In the genomic region with DNA sequence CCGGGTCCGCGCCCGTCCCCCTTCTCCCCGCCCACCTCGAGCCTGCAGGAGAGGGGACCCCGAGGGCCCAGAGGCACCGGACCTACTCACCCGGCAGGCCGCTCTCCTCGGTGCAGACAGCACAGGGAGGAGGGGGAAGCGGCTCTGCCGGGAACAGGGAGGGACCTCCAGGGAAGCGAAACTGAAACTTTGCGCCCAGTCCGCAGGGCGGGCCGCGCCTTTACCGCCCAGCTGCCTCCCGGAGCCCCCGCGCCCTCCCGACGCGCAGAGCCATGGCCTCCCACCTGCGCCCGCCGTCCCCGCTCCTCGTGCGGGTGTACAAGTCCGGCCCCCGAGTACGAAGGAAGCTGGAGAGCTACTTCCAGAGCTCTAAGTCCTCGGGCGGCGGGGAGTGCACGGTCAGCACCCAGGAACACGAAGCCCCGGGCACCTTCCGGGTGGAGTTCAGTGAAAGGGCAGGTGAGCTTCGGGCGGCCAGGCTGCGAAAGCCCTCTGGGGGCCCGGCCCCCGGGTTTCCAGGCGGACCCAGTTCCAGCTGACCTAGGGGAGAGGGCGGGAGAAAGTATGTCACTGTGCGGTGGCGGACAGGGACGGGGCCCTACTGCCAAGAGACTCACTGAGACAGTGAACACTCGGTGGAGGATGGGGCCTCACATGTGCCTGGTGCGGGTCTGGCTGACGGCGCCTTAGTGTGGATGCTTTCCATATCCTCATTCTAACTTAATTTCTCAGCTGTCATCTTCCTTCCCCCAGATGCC, we compare ENCODE assay signal across 1 cellular context.
TF ChIP-seq lines count a peak whose summit lies in the region.

A gene (plus strand): TSS at position 184 of the 758 bp plus-strand sequence. CDS start 89 bp downstream, at position 273.
A gene (minus strand): TSS at position 146 of the 758 bp plus-strand sequence. CDS start 4,680 bp downstream, outside the sequence.

TF ChIP-seq in HepG2, 621 proteins besides CTCF, POLR2A, EP300 and RAD21 (continued from another document and continues in another):
- TF ChIP-seq ZNF34 (CRISPR knock-in tag; IDR thresholded peaks at IDR 0.05; ENCODE audit: borderline replicate concordance) (peak; percentile 47; the same call in 1 of the 2 replicates), CCAR2 (optimal IDR thresholded peaks at IDR 0.05; ENCODE audit: low read depth, low read length) (no peak), TOE1 (CRISPR knock-in tag; IDR thresholded peaks at IDR 0.05) (0 out of 2 replicates have a peak, but pooled peaks have one; percentile 59), NCOA2 (CRISPR knock-in tag; IDR thresholded peaks at IDR 0.05) (0 out of 2 replicates have a peak, but pooled peaks have one; percentile 21), FOXM1 (CRISPR knock-in tag; IDR thresholded peaks at IDR 0.05) (no peak), HDAC2 (CRISPR knock-in tag; IDR thresholded peaks at IDR 0.05) (peak; percentile 68), ZNF207 (IDR thresholded peaks at IDR 0.05; ENCODE audit: borderline replicate concordance) (no peak), NFRKB (IDR thresholded peaks at IDR 0.05) (no peak), POLR2G (IDR thresholded peaks at IDR 0.05; ENCODE audit: low read depth, low read length) (peak; percentile 85), SIX1 (CRISPR knock-in tag; IDR thresholded peaks at IDR 0.05; ENCODE audit: borderline replicate concordance) (no peak), KDM5B (CRISPR knock-in tag; IDR thresholded peaks at IDR 0.05; ENCODE audit: borderline replicate concordance) (peak; percentile 92), TAF1 (CRISPR knock-in tag; IDR thresholded peaks at IDR 0.05) (peak; percentile 71), U2AF1 (optimal IDR thresholded peaks at IDR 0.05; ENCODE audit: low read depth, low read length) (no peak), NFIC (IDR thresholded peaks at IDR 0.05; ENCODE audit: low read length) (no peak), JUNB (CRISPR knock-in tag; IDR thresholded peaks at IDR 0.05; ENCODE audit: borderline replicate concordance) (no peak), AGO1 (IDR thresholded peaks at IDR 0.05; ENCODE audit: low read depth, low read length, poor library complexity, severe bottlenecking) (no peak), ZNF136 (CRISPR knock-in tag; IDR thresholded peaks at IDR 0.05; ENCODE audit: low read depth) (peak; percentile 84; the same call in 1 of the 2 replicates), ZNF607 (CRISPR knock-in tag; IDR thresholded peaks at IDR 0.05; ENCODE audit: borderline replicate concordance) (peak; percentile 69; the same call in 1 of the 2 replicates), ZNF282 (IDR thresholded peaks at IDR 0.05; ENCODE audit: partially characterized antibody) (no peak), SMAD9 (CRISPR knock-in tag; IDR thresholded peaks at IDR 0.05) (peak; percentile 62; the same call in 1 of the 2 replicates), ZNF530 (CRISPR knock-in tag; IDR thresholded peaks at IDR 0.05; ENCODE audit: low read depth) (no peak), SP140L (CRISPR knock-in tag; IDR thresholded peaks at IDR 0.05; ENCODE audit: borderline replicate concordance) (no peak), ZNF337 (CRISPR knock-in tag; IDR thresholded peaks at IDR 0.05; ENCODE audit: borderline replicate concordance, low read depth) (no peak), HNRNPK (IDR thresholded peaks at IDR 0.05; ENCODE audit: low read depth, low read length, poor library complexity, severe bottlenecking) (peak; percentile 66), HNF4G (IDR thresholded peaks at IDR 0.05; ENCODE audit: borderline replicate concordance, low read depth, low read length) (no peak), HNF4G (CRISPR knock-in tag; IDR thresholded peaks at IDR 0.05; ENCODE audit: borderline replicate concordance, low read depth) (peak; percentile 71), ZIK1 (CRISPR knock-in tag; IDR thresholded peaks at IDR 0.05; ENCODE audit: borderline replicate concordance, low read depth) (no peak; the same call in 1 of the 2 replicates), RXRA (CRISPR knock-in tag; IDR thresholded peaks at IDR 0.05) (peak; percentile 71; the same call in 1 of the 2 replicates), SATB2 (CRISPR knock-in tag; IDR thresholded peaks at IDR 0.05) (peak; percentile 64), REL (CRISPR knock-in tag; conservative IDR thresholded peaks at IDR 0.05) (no peak), ZNF746 (CRISPR knock-in tag; IDR thresholded peaks at IDR 0.05) (peak; percentile 79), PITX1 (CRISPR knock-in tag; IDR thresholded peaks at IDR 0.05) (no peak), RBM39 (IDR thresholded peaks at IDR 0.05; ENCODE audit: low read depth, low read length, poor library complexity, severe bottlenecking) (peak; percentile 77), ZNF44 (CRISPR knock-in tag; IDR thresholded peaks at IDR 0.05) (peak; percentile 82), ZNF350 (CRISPR knock-in tag; IDR thresholded peaks at IDR 0.05; ENCODE audit: borderline replicate concordance, low read depth) (peak; percentile 80), KDM5A (IDR thresholded peaks at IDR 0.05; ENCODE audit: borderline replicate concordance, low read length) (0 out of 2 replicates have a peak, but pooled peaks have one; percentile 31), BCL6 (CRISPR knock-in tag; IDR thresholded peaks at IDR 0.05) (peak; percentile 65), TBX3 (IDR thresholded peaks at IDR 0.05; ENCODE audit: borderline replicate concordance) (no peak), TEAD2 (CRISPR knock-in tag; IDR thresholded peaks at IDR 0.05) (no peak)
- TF ChIP-seq, protein P1, sequence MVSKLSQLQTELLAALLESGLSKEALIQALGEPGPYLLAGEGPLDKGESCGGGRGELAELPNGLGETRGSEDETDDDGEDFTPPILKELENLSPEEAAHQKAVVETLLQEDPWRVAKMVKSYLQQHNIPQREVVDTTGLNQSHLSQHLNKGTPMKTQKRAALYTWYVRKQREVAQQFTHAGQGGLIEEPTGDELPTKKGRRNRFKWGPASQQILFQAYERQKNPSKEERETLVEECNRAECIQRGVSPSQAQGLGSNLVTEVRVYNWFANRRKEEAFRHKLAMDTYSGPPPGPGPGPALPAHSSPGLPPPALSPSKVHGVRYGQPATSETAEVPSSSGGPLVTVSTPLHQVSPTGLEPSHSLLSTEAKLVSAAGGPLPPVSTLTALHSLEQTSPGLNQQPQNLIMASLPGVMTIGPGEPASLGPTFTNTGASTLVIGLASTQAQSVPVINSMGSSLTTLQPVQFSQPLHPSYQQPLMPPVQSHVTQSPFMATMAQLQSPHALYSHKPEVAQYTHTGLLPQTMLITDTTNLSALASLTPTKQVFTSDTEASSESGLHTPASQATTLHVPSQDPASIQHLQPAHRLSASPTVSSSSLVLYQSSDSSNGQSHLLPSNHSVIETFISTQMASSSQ (IDR thresholded peaks at IDR 0.05; ENCODE audit: low read depth), result no peak
- TF ChIP-seq, protein P1 (CRISPR knock-in tag; IDR thresholded peaks at IDR 0.05; ENCODE audit: borderline replicate concordance), result no peak; the same call in 1 of the 2 replicates
- TF ChIP-seq, protein P2, sequence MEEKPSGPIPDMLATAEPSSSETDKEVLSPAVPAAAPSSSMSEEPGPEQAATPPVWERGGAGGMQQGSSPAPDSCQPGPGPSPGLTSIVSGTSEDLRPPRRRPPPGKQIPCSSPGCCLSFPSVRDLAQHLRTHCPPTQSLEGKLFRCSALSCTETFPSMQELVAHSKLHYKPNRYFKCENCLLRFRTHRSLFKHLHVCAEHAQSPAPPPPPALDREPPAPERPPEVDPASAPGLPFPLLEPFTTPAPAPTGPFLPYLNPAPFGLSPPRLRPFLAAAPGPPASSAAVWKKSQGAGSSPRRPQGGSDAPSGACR (CRISPR knock-in tag; IDR thresholded peaks at IDR 0.05), result no peak
- TF ChIP-seq, protein P3, sequence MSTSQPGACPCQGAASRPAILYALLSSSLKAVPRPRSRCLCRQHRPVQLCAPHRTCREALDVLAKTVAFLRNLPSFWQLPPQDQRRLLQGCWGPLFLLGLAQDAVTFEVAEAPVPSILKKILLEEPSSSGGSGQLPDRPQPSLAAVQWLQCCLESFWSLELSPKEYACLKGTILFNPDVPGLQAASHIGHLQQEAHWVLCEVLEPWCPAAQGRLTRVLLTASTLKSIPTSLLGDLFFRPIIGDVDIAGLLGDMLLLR (CRISPR knock-in tag; IDR thresholded peaks at IDR 0.05), result peak; percentile 87; the same call in 1 of the 2 replicates
- TF ChIP-seq, protein P4, sequence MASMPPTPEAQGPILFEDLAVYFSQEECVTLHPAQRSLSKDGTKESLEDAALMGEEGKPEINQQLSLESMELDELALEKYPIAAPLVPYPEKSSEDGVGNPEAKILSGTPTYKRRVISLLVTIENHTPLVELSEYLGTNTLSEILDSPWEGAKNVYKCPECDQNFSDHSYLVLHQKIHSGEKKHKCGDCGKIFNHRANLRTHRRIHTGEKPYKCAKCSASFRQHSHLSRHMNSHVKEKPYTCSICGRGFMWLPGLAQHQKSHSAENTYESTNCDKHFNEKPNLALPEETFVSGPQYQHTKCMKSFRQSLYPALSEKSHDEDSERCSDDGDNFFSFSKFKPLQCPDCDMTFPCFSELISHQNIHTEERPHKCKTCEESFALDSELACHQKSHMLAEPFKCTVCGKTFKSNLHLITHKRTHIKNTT (CRISPR knock-in tag; IDR thresholded peaks at IDR 0.05), result no peak
- TF ChIP-seq, protein P5, sequence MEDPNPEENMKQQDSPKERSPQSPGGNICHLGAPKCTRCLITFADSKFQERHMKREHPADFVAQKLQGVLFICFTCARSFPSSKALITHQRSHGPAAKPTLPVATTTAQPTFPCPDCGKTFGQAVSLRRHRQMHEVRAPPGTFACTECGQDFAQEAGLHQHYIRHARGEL (CRISPR knock-in tag; IDR thresholded peaks at IDR 0.05), result no peak
- TF ChIP-seq, protein P6, sequence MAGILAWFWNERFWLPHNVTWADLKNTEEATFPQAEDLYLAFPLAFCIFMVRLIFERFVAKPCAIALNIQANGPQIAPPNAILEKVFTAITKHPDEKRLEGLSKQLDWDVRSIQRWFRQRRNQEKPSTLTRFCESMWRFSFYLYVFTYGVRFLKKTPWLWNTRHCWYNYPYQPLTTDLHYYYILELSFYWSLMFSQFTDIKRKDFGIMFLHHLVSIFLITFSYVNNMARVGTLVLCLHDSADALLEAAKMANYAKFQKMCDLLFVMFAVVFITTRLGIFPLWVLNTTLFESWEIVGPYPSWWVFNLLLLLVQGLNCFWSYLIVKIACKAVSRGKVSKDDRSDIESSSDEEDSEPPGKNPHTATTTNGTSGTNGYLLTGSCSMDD (CRISPR knock-in tag; IDR thresholded peaks at IDR 0.05), result no peak
- TF ChIP-seq, protein P7, sequence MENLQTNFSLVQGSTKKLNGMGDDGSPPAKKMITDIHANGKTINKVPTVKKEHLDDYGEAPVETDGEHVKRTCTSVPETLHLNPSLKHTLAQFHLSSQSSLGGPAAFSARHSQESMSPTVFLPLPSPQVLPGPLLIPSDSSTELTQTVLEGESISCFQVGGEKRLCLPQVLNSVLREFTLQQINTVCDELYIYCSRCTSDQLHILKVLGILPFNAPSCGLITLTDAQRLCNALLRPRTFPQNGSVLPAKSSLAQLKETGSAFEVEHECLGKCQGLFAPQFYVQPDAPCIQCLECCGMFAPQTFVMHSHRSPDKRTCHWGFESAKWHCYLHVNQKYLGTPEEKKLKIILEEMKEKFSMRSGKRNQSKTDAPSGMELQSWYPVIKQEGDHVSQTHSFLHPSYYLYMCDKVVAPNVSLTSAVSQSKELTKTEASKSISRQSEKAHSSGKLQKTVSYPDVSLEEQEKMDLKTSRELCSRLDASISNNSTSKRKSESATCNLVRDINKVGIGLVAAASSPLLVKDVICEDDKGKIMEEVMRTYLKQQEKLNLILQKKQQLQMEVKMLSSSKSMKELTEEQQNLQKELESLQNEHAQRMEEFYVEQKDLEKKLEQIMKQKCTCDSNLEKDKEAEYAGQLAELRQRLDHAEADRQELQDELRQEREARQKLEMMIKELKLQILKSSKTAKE (CRISPR knock-in tag; IDR thresholded peaks at IDR 0.05; ENCODE audit: borderline replicate concordance), result no peak
- TF ChIP-seq, protein P8, sequence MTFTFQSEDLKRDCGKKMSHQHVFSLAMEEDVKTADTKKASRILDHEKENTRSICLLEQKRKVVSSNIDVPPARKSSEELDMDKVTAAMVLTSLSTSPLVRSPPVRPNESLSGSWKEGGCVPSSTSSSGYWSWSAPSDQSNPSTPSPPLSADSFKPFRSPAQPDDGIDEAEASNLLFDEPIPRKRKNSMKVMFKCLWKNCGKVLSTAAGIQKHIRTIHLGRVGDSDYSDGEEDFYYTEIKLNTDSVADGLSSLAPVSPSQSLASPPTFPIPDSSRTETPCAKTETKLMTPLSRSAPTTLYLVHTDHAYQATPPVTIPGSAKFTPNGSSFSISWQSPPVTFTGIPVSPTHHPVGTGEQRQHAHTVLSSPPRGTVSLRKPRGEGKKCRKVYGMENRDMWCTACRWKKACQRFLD (CRISPR knock-in tag; IDR thresholded peaks at IDR 0.05; ENCODE audit: borderline replicate concordance), result peak; percentile 94
- TF ChIP-seq, protein P9, sequence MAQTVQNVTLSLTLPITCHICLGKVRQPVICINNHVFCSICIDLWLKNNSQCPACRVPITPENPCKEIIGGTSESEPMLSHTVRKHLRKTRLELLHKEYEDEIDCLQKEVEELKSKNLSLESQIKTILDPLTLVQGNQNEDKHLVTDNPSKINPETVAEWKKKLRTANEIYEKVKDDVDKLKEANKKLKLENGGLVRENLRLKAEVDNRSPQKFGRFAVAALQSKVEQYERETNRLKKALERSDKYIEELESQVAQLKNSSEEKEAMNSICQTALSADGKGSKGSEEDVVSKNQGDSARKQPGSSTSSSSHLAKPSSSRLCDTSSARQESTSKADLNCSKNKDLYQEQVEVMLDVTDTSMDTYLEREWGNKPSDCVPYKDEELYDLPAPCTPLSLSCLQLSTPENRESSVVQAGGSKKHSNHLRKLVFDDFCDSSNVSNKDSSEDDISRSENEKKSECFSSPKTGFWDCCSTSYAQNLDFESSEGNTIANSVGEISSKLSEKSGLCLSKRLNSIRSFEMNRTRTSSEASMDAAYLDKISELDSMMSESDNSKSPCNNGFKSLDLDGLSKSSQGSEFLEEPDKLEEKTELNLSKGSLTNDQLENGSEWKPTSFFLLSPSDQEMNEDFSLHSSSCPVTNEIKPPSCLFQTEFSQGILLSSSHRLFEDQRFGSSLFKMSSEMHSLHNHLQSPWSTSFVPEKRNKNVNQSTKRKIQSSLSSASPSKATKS (CRISPR knock-in tag; IDR thresholded peaks at IDR 0.05), result no peak
- TF ChIP-seq, protein P10, sequence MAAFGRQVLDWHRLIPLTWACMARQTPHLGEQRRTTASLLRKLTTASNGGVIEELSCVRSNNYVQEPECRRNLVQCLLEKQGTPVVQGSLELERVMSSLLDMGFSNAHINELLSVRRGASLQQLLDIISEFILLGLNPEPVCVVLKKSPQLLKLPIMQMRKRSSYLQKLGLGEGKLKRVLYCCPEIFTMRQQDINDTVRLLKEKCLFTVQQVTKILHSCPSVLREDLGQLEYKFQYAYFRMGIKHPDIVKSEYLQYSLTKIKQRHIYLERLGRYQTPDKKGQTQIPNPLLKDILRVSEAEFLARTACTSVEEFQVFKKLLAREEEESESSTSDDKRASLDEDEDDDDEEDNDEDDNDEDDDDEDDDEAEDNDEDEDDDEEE (CRISPR knock-in tag; IDR thresholded peaks at IDR 0.05), result peak; percentile 81
